8 cellular contexts compared by ENCODE assay signal in the genomic region with DNA sequence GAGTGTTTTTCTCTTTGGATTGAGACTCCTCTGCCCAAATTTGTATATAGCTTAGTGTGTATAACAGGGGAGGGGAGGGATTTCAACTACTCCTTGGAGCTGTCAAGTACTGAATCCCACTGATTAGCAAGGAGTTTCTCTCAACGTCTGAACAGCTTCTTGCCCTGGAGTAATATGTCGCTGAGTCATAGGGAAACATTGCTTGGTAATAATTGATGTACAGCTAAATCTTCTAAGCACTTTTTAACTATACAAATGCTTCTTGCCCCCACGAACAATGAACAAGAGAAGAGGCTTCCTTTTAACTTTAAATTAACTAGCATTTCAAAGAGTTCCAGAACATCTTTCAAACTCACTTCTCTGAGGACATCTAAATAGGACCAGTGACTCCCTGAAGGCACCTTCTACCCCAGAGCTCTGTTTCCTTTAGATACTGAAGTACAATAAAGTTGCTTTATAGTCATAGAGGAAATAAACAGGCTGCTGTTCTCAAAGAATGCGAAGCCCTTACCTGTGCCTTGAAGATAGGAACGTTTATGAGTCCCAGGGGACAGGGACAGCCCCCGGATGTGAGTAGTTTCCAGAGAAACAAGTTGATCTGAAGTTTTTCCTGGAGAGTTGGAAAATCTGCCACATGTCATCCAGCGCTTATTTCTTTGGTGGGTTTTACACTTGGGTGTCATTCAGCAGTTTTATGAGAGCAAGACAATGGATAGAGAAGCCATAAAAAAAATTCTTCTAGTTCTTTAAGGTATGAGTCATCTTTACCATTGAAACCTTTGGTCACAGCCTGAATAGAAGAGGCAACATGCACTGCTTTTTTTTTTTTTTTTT.
DNase-seq lines count a peak whose midpoint lies in the region; ATAC-seq and TF ChIP-seq lines count a peak whose summit lies in the region.
"Had no signal": no experiment of that assay in that cellular context is flagged by ENCODE, and none has a peak within 500 bp of the region (broad histone marks: within the 10 kb centered on the region; RNA-seq: fewer than 3 reads in every experiment).

No MANE protein-coding gene starts in this region.

- H3K4me3 Mint-ChIP-seq in endodermal cell = no peak overlapping the region
- H3K4me3 Mint-ChIP-seq in stimulated activated naive CD8-positive, alpha-beta T cell treated with anti-CD3 and anti-CD28 coated beads, Interleukin-15, amount 100 ng/mL, for 72 hours = no peak overlapping the region

- H3K4me1 ChIP-seq in endodermal cell (ENCODE audit: control insufficient read depth, insufficient read depth, low read length) = peaks cover 10% of the 10 kb centered on the region

- H3K36me3 ChIP-seq in endodermal cell (ENCODE audit: control insufficient read depth, insufficient read depth, low read length) = no peaks in the 10 kb centered on the region

- H3K4me1 Mint-ChIP-seq in endodermal cell = peaks cover 40% of the 10 kb centered on the region
- H3K4me1 Mint-ChIP-seq in stimulated activated naive CD8-positive, alpha-beta T cell treated with anti-CD3 and anti-CD28 coated beads, Interleukin-15, amount 100 ng/mL, for 72 hours = no peaks in the 10 kb centered on the region

- TF ChIP-seq CTCF in endodermal cell (conservative IDR thresholded peaks at IDR 0.05) (no peak), retinal pigment epithelial cell (conservative IDR thresholded peaks at IDR 0.05; ENCODE audit: low read depth, low read length) (no peak)

- no peaks in the 10 kb centered on the region for H3K9me3 Mint-ChIP-seq in endodermal cell
- H3K9me3 Mint-ChIP-seq in stimulated activated naive CD8-positive, alpha-beta T cell treated with anti-CD3 and anti-CD28 coated beads, Interleukin-15, amount 100 ng/mL, for 72 hours = peaks cover 4 to 13% of the 10 kb centered on the region in 2 donors

- H3K36me3 Mint-ChIP-seq in endodermal cell (ENCODE audit: low read depth) = no peaks in the 10 kb centered on the region

- H3K27ac Mint-ChIP-seq in endodermal cell = no peak overlapping the region
- no peak overlapping the region for H3K27ac Mint-ChIP-seq in stimulated activated naive CD8-positive, alpha-beta T cell treated with anti-CD3 and anti-CD28 coated beads, Interleukin-15, amount 100 ng/mL, for 72 hours

- WGBS in endodermal cell (ENCODE audit: insufficient coverage in 1 of 2, insufficient read length in 1 of 2), 2 experiments = 67 to 90% methylated on average over 2 to 7 of the region's 7 CpGs

- H3K27me3 ChIP-seq in endodermal cell (ENCODE audit: control insufficient read depth, insufficient read depth, low read length, poor library complexity, severe bottlenecking) = no peaks in the 10 kb centered on the region

- H3K27ac ChIP-seq in endodermal cell (ENCODE audit: low read depth, low read length) = peak overlapping the region; percentile 34

- H3K9ac ChIP-seq in endodermal cell (ENCODE audit: extremely low read depth, low read length, poor library complexity, severe bottlenecking) = no peak overlapping the region

- H3K9me3 ChIP-seq in endodermal cell (ENCODE audit: control insufficient read depth, low read length) = peaks cover 5% of the 10 kb centered on the region

- H3K4me3 ChIP-seq in endodermal cell (ENCODE audit: low read length) (no peak overlapping the region), retinal pigment epithelial cell (ENCODE audit: low read length) (no peak overlapping the region)

- no peaks in the 10 kb centered on the region for H3K27me3 Mint-ChIP-seq in endodermal cell (ENCODE audit: insufficient read depth)
- H3K27me3 Mint-ChIP-seq in stimulated activated naive CD8-positive, alpha-beta T cell treated with anti-CD3 and anti-CD28 coated beads, Interleukin-15, amount 100 ng/mL, for 72 hours = no peaks in the 10 kb centered on the region

- DNase-seq in LHCN-M2 (ENCODE audit: low read depth) (peak; percentile 82), endodermal cell (no peak), retinal pigment epithelial cell (ENCODE audit: low read depth) (peak; percentile 78), NCI-H1436 treated with DMSO at 0.1 percent for 48 hours (lab: John Stamatoyannopoulos, UW) (no peak), epidermal melanocyte (ENCODE audit: insufficient read length, low spot score) (no peak)
- no peak for DNase-seq in stimulated activated naive CD8-positive, alpha-beta T cell treated with anti-CD3 and anti-CD28 coated beads, Interleukin-15, amount 100 ng/mL, for 72 hours
- DNase-seq: T-helper 2 cell had no signal

- ATAC-seq in GM21423 (IDR thresholded peaks at IDR 0.05; ENCODE audit: unreplicated experiment) = peak; percentile 36
- ATAC-seq in stimulated activated naive CD8-positive, alpha-beta T cell treated with anti-CD3 and anti-CD28 coated beads, Interleukin-15, amount 100 ng/mL, for 72 hours = no peak

Comparison
In these comparisons a context has a peak if more than half of its experiments do, and no peak if none do; other contexts are left out.
1. DNase-seq: peak in LHCN-M2 (single experiment) and retinal pigment epithelial cell (single experiment); none in endodermal cell (single experiment), NCI-H1436 treated with DMSO at 0.1 percent for 48 hours (single experiment), stimulated activated naive CD8-positive, alpha-beta T cell treated with anti-CD3 and anti-CD28 coated beads, Interleukin-15, amount 100 ng/mL, for 72 hours (0 of 2) and epidermal melanocyte (single experiment).